ENCODE assay signal across 22 cellular contexts in genomic region chrX:4925911-4926310, GRCh38.
A peak's percentile ranks its signal among the peaks of the same experiment; 100 is the strongest.
DNase-seq lines count a peak whose midpoint lies in the region; ATAC-seq and TF ChIP-seq lines count a peak whose summit lies in the region.
"Had no signal": no experiment of that assay in that cellular context is flagged by ENCODE, and none has a peak within 500 bp of the region (broad histone marks: within the 10 kb centered on the region; RNA-seq: fewer than 3 reads in every experiment).

No MANE protein-coding gene starts in this region.

- no peak for TF ChIP-seq CTCF in PC-3 (conservative IDR thresholded peaks at IDR 0.05; ENCODE audit: low read depth, low read length)

- H3K4me3 ChIP-seq in PC-3 (ENCODE audit: low read length) (no peak overlapping the region), mesenchymal stem cell (ENCODE audit: insufficient read depth in 1 of 2, low read depth in 1 of 2, low read length in 2 of 2) (no peak overlapping the region), HAP-1 (no peak overlapping the region)
- H3K4me3 ChIP-seq: Peyer's patch, SK-N-MC had no signal

- POLR2A ChIA-PET in PC-3 (lab: Charles Lee; ENCODE audit: unreplicated experiment) = no interaction called here

- peak overlapping the region in 1 of 2 experiments; percentile 11 for H3K18ac ChIP-seq in mesenchymal stem cell (ENCODE audit: low read depth in 1 of 2, low read length in 2 of 2)

- H2AK5ac ChIP-seq in mesenchymal stem cell (ENCODE audit: low read length, severe bottlenecking) = no peak overlapping the region

- H3K9ac ChIP-seq in PC-3 (ENCODE audit: low read length) = no peak overlapping the region
- H3K9ac ChIP-seq in mesenchymal stem cell (ENCODE audit: low read length) = no peak overlapping the region
- H3K9ac ChIP-seq: KMS-11 had no signal

- no peak overlapping the region for H2BK5ac ChIP-seq in mesenchymal stem cell (ENCODE audit: low read depth, low read length, poor library complexity, severe bottlenecking)

- H2AFZ ChIP-seq in PC-3 (ENCODE audit: low read length) = no peak overlapping the region
- no peak overlapping the region for H2AFZ ChIP-seq in mesenchymal stem cell (ENCODE audit: low read depth, low read length)

- no peak overlapping the region for H4K8ac ChIP-seq in mesenchymal stem cell (ENCODE audit: low read length)

- H3K27me3 ChIP-seq in PC-3 (ENCODE audit: low read length) (no peaks in the 10 kb centered on the region), mesenchymal stem cell (ENCODE audit: control insufficient read depth in 1 of 2, insufficient read depth in 1 of 2, low read length in 2 of 2) (no peaks in the 10 kb centered on the region), HAP-1 (ENCODE audit: low read depth) (no peaks in the 10 kb centered on the region)
- H3K27me3 ChIP-seq: Peyer's patch had no signal

- H3K9me3 ChIP-seq in PC-3 (ENCODE audit: low read length) (no peaks in the 10 kb centered on the region), mesenchymal stem cell (ENCODE audit: control insufficient read depth, low read length) (peaks cover 10% of the 10 kb centered on the region), HAP-1 (no peaks in the 10 kb centered on the region)
- H3K9me3 ChIP-seq: Peyer's patch had no signal

- no peak overlapping the region for H2BK15ac ChIP-seq in mesenchymal stem cell (ENCODE audit: low read depth, poor library complexity, severe bottlenecking)

- H3K4me2 ChIP-seq in PC-3 (ENCODE audit: low read length) (no peak overlapping the region), mesenchymal stem cell (ENCODE audit: low read length, poor library complexity, severe bottlenecking) (no peak overlapping the region)
- H3K4me2 ChIP-seq: KMS-11 had no signal

- H3K14ac ChIP-seq in mesenchymal stem cell (ENCODE audit: low read length in 2 of 2) = no peak overlapping the region

- intact Hi-C loops in PC-3 (cut with micrococcal nuclease) = no loop called here

- DNase-seq in A172 (ENCODE audit: low spot score) (peak; percentile 18), PC-3 (peak; percentile 12), astrocyte of the hippocampus (ENCODE audit: low read depth, low spot score) (peak; percentile 37), mesenchymal stem cell (peak; percentile 71), NCI-H1105 (lab: John Stamatoyannopoulos, UW) (no peak), NCI-H1092 treated with DMSO at 0.1 percent for 48 hours (lab: John Stamatoyannopoulos, UW) (no peak), OCI-M2 (lab: John Stamatoyannopoulos, UW; ENCODE audit: unreplicated experiment) (no peak), HAP-1 (ENCODE audit: low spot score in 2 of 2) (no peak)
- DNase-seq: 8988T; CD4-positive, CD25-positive, alpha-beta regulatory T cell; DMS153; DND-41; NCI-H1105 treated with DMSO at 0.1 percent for 48 hours; NCI-H146; NCI-H1930; NCI-H2107; NCI-H446 treated with DMSO at 0.1 percent for 48 hours; NCI-H526 treated with DMSO at 0.1 percent for 48 hours; Peyer's patch; SIG-M5 had no signal

- H4K91ac ChIP-seq in mesenchymal stem cell (ENCODE audit: low read length) = no peak overlapping the region

- no peak overlapping the region for H3K23ac ChIP-seq in mesenchymal stem cell (ENCODE audit: low read length in 2 of 2)

- no peak overlapping the region for H3K27ac ChIP-seq in PC-3 (ENCODE audit: low read length)
- H3K27ac ChIP-seq in mesenchymal stem cell (ENCODE audit: low read length, poor library complexity, severe bottlenecking) = peak overlapping the region; percentile 61
- H3K27ac ChIP-seq: KMS-11, Peyer's patch, SK-N-MC had no signal

- H3K36me3 ChIP-seq in PC-3 (ENCODE audit: low read depth, low read length) (no peaks in the 10 kb centered on the region), mesenchymal stem cell (ENCODE audit: control insufficient read depth in 1 of 2, insufficient read depth in 2 of 2, low read depth in 1 of 2, low read length in 2 of 2) (no peaks in the 10 kb centered on the region), HAP-1 (replicated peaks) (no peaks in the 10 kb centered on the region)
- H3K36me3 ChIP-seq: Peyer's patch had no signal

- no TSS peak for BruUV-seq in PC-3 (replicated peaks; lab: Mats Ljungman, UMichigan)

- H2BK12ac ChIP-seq in mesenchymal stem cell (ENCODE audit: low read length in 2 of 2) = no peak overlapping the region

- no peaks in the 10 kb centered on the region for H3K9me2 ChIP-seq in PC-3 (replicated peaks; ENCODE audit: low read length)

- in situ Hi-C loops in HAP-1 (cut with MboI; ENCODE audit: low sequenced_read_pairs) = no loop called here

- no peak overlapping the region for H2BK120ac ChIP-seq in mesenchymal stem cell (ENCODE audit: low read depth, low read length)

- no peaks in the 10 kb centered on the region for H3K79me1 ChIP-seq in mesenchymal stem cell (replicated peaks; ENCODE audit: low read length, poor library complexity, severe bottlenecking)

- ATAC-seq in PC-3 = no peak

- H4K20me1 ChIP-seq in PC-3 (ENCODE audit: low read length) = no peaks in the 10 kb centered on the region

- no peaks in the 10 kb centered on the region for H3K79me2 ChIP-seq in PC-3 (ENCODE audit: low read length)

- H3K4ac ChIP-seq in mesenchymal stem cell (ENCODE audit: low read depth in 1 of 2, low read length in 2 of 2) = no peak overlapping the region

- WGBS in mesenchymal stem cell = 10% methylated on average over 4 of the region's 5 CpGs

- H3K4me1 ChIP-seq in PC-3 (ENCODE audit: insufficient read depth, low read length) = no peaks in the 10 kb centered on the region
- no peaks in the 10 kb centered on the region for H3K4me1 ChIP-seq in mesenchymal stem cell (ENCODE audit: control insufficient read depth, insufficient read depth, low read depth, low read length)
- H3K4me1 ChIP-seq in HAP-1 = no peaks in the 10 kb centered on the region
- H3K4me1 ChIP-seq: Peyer's patch had no signal

- CTCF ChIA-PET in PC-3 (lab: Charles Lee) = no interaction called here

- no peaks in the 10 kb centered on the region for H3F3A ChIP-seq in PC-3 (ENCODE audit: low read length, unreplicated experiment)

Comparison
In these comparisons a context has a peak if more than half of its experiments do, and no peak if none do; other contexts are left out.
1. DNase-seq: peak in A172 (single experiment), PC-3 (single experiment), astrocyte of the hippocampus (single experiment) and mesenchymal stem cell (single experiment); none in NCI-H1105 (single experiment), NCI-H1092 treated with DMSO at 0.1 percent for 48 hours (single experiment), OCI-M2 (single experiment) and HAP-1 (0 of 2).